In genomic region chr12:122872815-122873361, GRCh38 we compare ENCODE assay signal across 9 cellular contexts. TPM values are rescaled to one million over a fixed set of nuclear protein-coding genes. Genes with fewer than 3 reads are reported as not detected.
DNase-seq lines count a peak whose midpoint lies in the region; ATAC-seq, FAIRE-seq and TF ChIP-seq lines count a peak whose summit lies in the region.
"Had no signal": no experiment of that assay in that cellular context is flagged by ENCODE, and none has a peak within 500 bp of the region (broad histone marks: within the 10 kb centered on the region; RNA-seq: fewer than 3 reads in every experiment).

No MANE protein-coding gene starts in this region.

- peaks cover 13% of the 10 kb centered on the region for H3K36me3 Mint-ChIP-seq in activated naive CD4-positive, alpha-beta T cell treated with anti-CD3 and anti-CD28 coated beads, Interleukin-2, amount 50 U/mL, for 24 hours
- peaks cover 6 to 7% of the 10 kb centered on the region in 2 donors for H3K36me3 Mint-ChIP-seq in activated naive CD4-positive, alpha-beta T cell treated with anti-CD3 and anti-CD28 coated beads, Interleukin-2, amount 50 U/mL, for 72 hours
- peaks cover 13% of the 10 kb centered on the region for H3K36me3 Mint-ChIP-seq in mesothelial cell of epicardium

- H3K4me3 ChIP-seq in K562 = no peak overlapping the region
- peak overlapping the region in 1 of 4 donors; percentile 33 for H3K4me3 ChIP-seq in transverse colon

- H3K4me2 ChIP-seq in K562 (ENCODE audit: insufficient read depth, low read length) = no peak overlapping the region

- no peak for TF ChIP-seq POLR2A in K562 (conservative IDR thresholded peaks at IDR 0.05)
- TF ChIP-seq POLR2A in transverse colon (IDR thresholded peaks at IDR 0.05) = no peak

- peaks cover 45% of the 10 kb centered on the region; the same call in 1 of the 2 replicates for H4K20me1 ChIP-seq in K562 (replicated peaks; ENCODE audit: control insufficient read depth, insufficient read depth, low read length)

- no peak overlapping the region for H3K27ac Mint-ChIP-seq in activated naive CD4-positive, alpha-beta T cell treated with anti-CD3 and anti-CD28 coated beads, Interleukin-2, amount 50 U/mL, for 24 hours
- H3K27ac Mint-ChIP-seq in activated naive CD4-positive, alpha-beta T cell treated with anti-CD3 and anti-CD28 coated beads, Interleukin-2, amount 50 U/mL, for 72 hours = peak overlapping the region in 1 of 2 donors; percentile 9
- peak overlapping the region; percentile 92 for H3K27ac Mint-ChIP-seq in mesothelial cell of epicardium

- no peak overlapping the region; a peak in 1 of 4 replicates for H3K9ac ChIP-seq in K562 (ENCODE audit: insufficient read depth in 1 of 2, low read depth in 2 of 2, low read length in 2 of 2)

- H3K4me1 Mint-ChIP-seq in activated naive CD4-positive, alpha-beta T cell treated with anti-CD3 and anti-CD28 coated beads, Interleukin-2, amount 50 U/mL, for 24 hours = peaks cover 76% of the 10 kb centered on the region
- H3K4me1 Mint-ChIP-seq in mesothelial cell of epicardium = peaks cover 50% of the 10 kb centered on the region

- POLR2A ChIA-PET in K562 (lab: Yijun Ruan, JAX) = interaction anchor here (0.7 to 2.5 kb wide), 6 partner anchors 7 to 16 kb away, joined by 3 to 8 read pairs (median 6); no protein-coding TSS in a partner anchor

- H3K4me1 ChIP-seq in K562 (replicated peaks in 1 of 2; ENCODE audit: control insufficient read depth in 2 of 2, insufficient read depth in 2 of 2, low read length in 2 of 2) (peaks cover 5 to 22% of the 10 kb centered on the region in 2 experiments; a peak in 3 of 5 replicates), transverse colon (peaks cover 50 to 99% (median 76%) of the 10 kb centered on the region in 4 donors)

- TF ChIP-seq EP300 in K562 (IDR thresholded peaks at IDR 0.05; ENCODE audit: low read length) = no peak
- no peak for TF ChIP-seq EP300 in transverse colon (IDR thresholded peaks at IDR 0.05; ENCODE audit: low read depth)

- H3K9me3 Mint-ChIP-seq in activated naive CD4-positive, alpha-beta T cell treated with anti-CD3 and anti-CD28 coated beads, Interleukin-2, amount 50 U/mL, for 24 hours = no peaks in the 10 kb centered on the region
- no peaks in the 10 kb centered on the region for H3K9me3 Mint-ChIP-seq in activated naive CD4-positive, alpha-beta T cell treated with anti-CD3 and anti-CD28 coated beads, Interleukin-2, amount 50 U/mL, for 72 hours
- no peaks in the 10 kb centered on the region for H3K9me3 Mint-ChIP-seq in mesothelial cell of epicardium

- H3K9me3 ChIP-seq in K562 (replicated peaks; ENCODE audit: control insufficient read depth, insufficient read depth, low read depth, low read length) (no peaks in the 10 kb centered on the region), transverse colon (no peaks in the 10 kb centered on the region)

- no peak for DNase-seq in activated naive CD4-positive, alpha-beta T cell treated with anti-CD3 and anti-CD28 coated beads, Interleukin-2, amount 50 U/mL, for 72 hours (ENCODE audit: low spot score in 2 of 2)
- DNase-seq in K562 (ENCODE audit: extremely low read depth in 1 of 4, low spot score in 3 of 4) (no peak), mesothelial cell of epicardium (ENCODE audit: low spot score in 2 of 2, unreplicated experiment in 2 of 2) (no peak), transverse colon (no peak), ureter (ENCODE audit: low spot score) (no peak), Ammon's horn (ENCODE audit: low spot score) (no peak)
- DNase-seq: activated naive CD4-positive, alpha-beta T cell treated with Interleukin-2 at 50 U/mL for 16 hours had no signal

- no peak for TF ChIP-seq CTCF in K562 (IDR thresholded peaks at IDR 0.05 in 2 of 3, conservative IDR thresholded peaks at IDR 0.05 in 1 of 3; ENCODE audit: insufficient read depth in 2 of 3, low read depth in 1 of 3, low read length in 3 of 3)
- no peak for TF ChIP-seq CTCF in mesothelial cell of epicardium (IDR thresholded peaks at IDR 0.05; ENCODE audit: unreplicated experiment)
- TF ChIP-seq CTCF in transverse colon (IDR thresholded peaks at IDR 0.05) = no peak

- peak overlapping the region; percentile 11 for H3K4me3 Mint-ChIP-seq in activated naive CD4-positive, alpha-beta T cell treated with anti-CD3 and anti-CD28 coated beads, Interleukin-2, amount 50 U/mL, for 24 hours
- H3K4me3 Mint-ChIP-seq in mesothelial cell of epicardium = no peak overlapping the region

- intact Hi-C loops in K562 (cut with micrococcal nuclease) = no loop called here
- intact Hi-C loops in transverse colon (cut with DNase I; ENCODE audit: low total_unique reads) = no loop called here

- no peaks in the 10 kb centered on the region for H3K9me1 ChIP-seq in K562 (ENCODE audit: control insufficient read depth, insufficient read depth, low read length)

- 89% methylated on average over 12 of the region's 12 CpGs for WGBS in K562 (ENCODE audit: insufficient coverage, low coverage, missing lambda C conversion rate)
- WGBS in transverse colon (ENCODE audit: low coverage in 1 of 2), 2 donors = 57 to 61% methylated on average over 4 to 12 of the region's 12 CpGs

- no peak for FAIRE-seq in K562 (lab: Jason Lieb, UNC)

- H3K36me3 ChIP-seq in K562 (ENCODE audit: control insufficient read depth, insufficient read depth, low read length) (peaks cover 66% of the 10 kb centered on the region), transverse colon (peaks cover 0 to 6% (median 0%) of the 10 kb centered on the region in 4 donors)

- no peaks in the 10 kb centered on the region for H3K27me3 Mint-ChIP-seq in activated naive CD4-positive, alpha-beta T cell treated with anti-CD3 and anti-CD28 coated beads, Interleukin-2, amount 50 U/mL, for 24 hours
- no peaks in the 10 kb centered on the region for H3K27me3 Mint-ChIP-seq in mesothelial cell of epicardium (ENCODE audit: low read depth)

- no peak for TF ChIP-seq RAD21 in K562 (CRISPR knock-in tag; conservative IDR thresholded peaks at IDR 0.05 in 1 of 2, IDR thresholded peaks at IDR 0.05 in 1 of 2)

- H3K27me3 ChIP-seq in K562 (ENCODE audit: control insufficient read depth in 2 of 2, insufficient read depth in 2 of 2, low read length in 2 of 2) = no peaks in the 10 kb centered on the region
- no peaks in the 10 kb centered on the region for H3K27me3 ChIP-seq in transverse colon

- no peak for ATAC-seq in activated naive CD4-positive, alpha-beta T cell treated with anti-CD3 and anti-CD28 coated beads, Interleukin-2, amount 50 U/mL, for 72 hours
- ATAC-seq in K562 (no peak), GM18907 (IDR thresholded peaks at IDR 0.05; ENCODE audit: unreplicated experiment) (no peak)

- H2AFZ ChIP-seq in K562 (ENCODE audit: low read depth, low read length) = no peak overlapping the region

- CTCF ChIA-PET in K562 (lab: Yijun Ruan, JAX; ENCODE audit: low intra/inter-chr PET ratio) = no interaction called here

- in situ Hi-C loops in K562 (cut with MboI) (loop anchor here (10.0 kb wide), 1 partner anchor 362 kb away; the partner anchor contains the start of genes MPHOSPH9 and MTRFR), transverse colon (cut with MboI; ENCODE audit: low pct_ligation_motif_present in 1 of 4, low pct_unique_long_range_greater_than_20kb in 1 of 4, low sequenced_read_pairs in 3 of 4) (loop anchor here in 2 of 4 donors (10.0 to 25.0 kb wide), 2 partner anchors 82 to 364 kb away; partner anchors contain the start of genes MPHOSPH9 (in 2 of the 2) and MTRFR (in 2 of the 2))

- BruUV-seq in K562 (replicated peaks; lab: Mats Ljungman, UMichigan) = no TSS peak

- H3K27ac ChIP-seq in K562 (ENCODE audit: extremely low read depth, low read depth, low read length) = no peak overlapping the region
- peak overlapping the region; percentile 81 to 89 (median 87) for H3K27ac ChIP-seq in transverse colon

- peaks cover 71% of the 10 kb centered on the region for H3K79me2 ChIP-seq in K562 (ENCODE audit: control insufficient read depth, insufficient read depth, low read length)

RNA-seq across cellular contexts. Expression of gene VPS37B, which starts 23.0 kb away (rescaled TPM):
- total RNA-seq in activated naive CD4-positive, alpha-beta T cell treated with anti-CD3 and anti-CD28 coated beads, Interleukin-2, amount 50 U/mL, for 72 hours = 10 to 100 TPM; 10.1 to 11.1 TPM
- total RNA-seq in K562 (2011; cell fraction: chromatin; rRNA removed; ENCODE audit: low replicate concordance) = 49.3 and 58.0 TPM in 2 replicates
- total RNA-seq in K562 (2011; cell fraction: nucleolus; rRNA removed) = 33.2 and 33.4 TPM in 2 replicates
- total RNA-seq in K562 (2011; cell fraction: nucleoplasm; rRNA removed) = 41.1 and 66.6 TPM in 2 replicates
- 27.9 and 34.1 TPM in 2 replicates for total RNA-seq in K562 (2014; rRNA removed)
- 9.5 and 12.3 TPM in 2 replicates for total RNA-seq in K562 (2014; rRNA removed; fragmentation: Illumina TruSeq; extraction: Trizol)
- total RNA-seq in K562 (2015; rRNA removed; fragmentation: Illumina TruSeq; extraction: Trizol) = 18.1 and 18.5 TPM in 2 replicates
- 35.8 and 37.4 TPM in 2 replicates for total RNA-seq in K562 (2021)
- polyA plus RNA-seq in K562 (2011; rRNA removed) = 13.8 TPM in 2 replicates
- polyA plus RNA-seq in K562 (2011; cell fraction: cytosol; rRNA removed) = 19.4 and 30.1 TPM in 2 replicates
- polyA plus RNA-seq in K562 (2011; cell fraction: nucleus; rRNA removed) = 22.7 and 30.0 TPM in 2 replicates
- 18.5 and 22.9 TPM in 2 replicates for polyA plus RNA-seq in K562 (2012)
- polyA plus RNA-seq in K562 (2014; fragmentation: Illumina TruSeq; extraction: Trizol) = 17.9 and 24.0 TPM in 2 replicates
- under 1 TPM; 0.28 to 0.34 TPM for polyA plus RNA-seq in K562 (2014; fragmentation: Nextera tagmentation; extraction: Ambion mirVana)
- 24.7 and 33.3 TPM in 2 replicates for polyA plus RNA-seq in K562 (2014; rRNA removed)
- polyA minus RNA-seq in K562 (2011; rRNA and poly(A)+ RNA removed) = 12.2 and 15.1 TPM in 2 replicates
- polyA minus RNA-seq in K562 (2011; cell fraction: cytosol; rRNA and poly(A)+ RNA removed) = 13.9 and 17.0 TPM in 2 replicates
- 11.8 and 13.6 TPM in 2 replicates for polyA minus RNA-seq in K562 (2011; cell fraction: nucleus; rRNA and poly(A)+ RNA removed)
- total RNA-seq in mesothelial cell of epicardium = 28.1 to 29.1 TPM (median 29.0 TPM) in 3 replicates
- 100 to 1,000 TPM in 2 of 4 donors, 10 to 100 TPM in 2; 46.6 to 126 (median 104) TPM for total RNA-seq in transverse colon
- total RNA-seq in ureter = 59.7 TPM

RNA-seq across cellular contexts. Expression of gene HIP1R, which starts 37.6 kb away (rescaled TPM):
- 10 to 100 TPM; 16.7 to 48.9 TPM for total RNA-seq in activated naive CD4-positive, alpha-beta T cell treated with anti-CD3 and anti-CD28 coated beads, Interleukin-2, amount 50 U/mL, for 72 hours
- total RNA-seq in K562 (2011; cell fraction: chromatin; rRNA removed; ENCODE audit: low replicate concordance) = 70.1 and 194 TPM in 2 replicates
- total RNA-seq in K562 (2011; cell fraction: nucleolus; rRNA removed) = 103 and 109 TPM in 2 replicates
- 63.5 and 76.8 TPM in 2 replicates for total RNA-seq in K562 (2011; cell fraction: nucleoplasm; rRNA removed)
- 29.2 and 30.4 TPM in 2 replicates for total RNA-seq in K562 (2014; rRNA removed)
- 6.4 and 8.6 TPM in 2 replicates for total RNA-seq in K562 (2014; rRNA removed; fragmentation: Illumina TruSeq; extraction: Trizol)
- 12.0 and 13.2 TPM in 2 replicates for total RNA-seq in K562 (2015; rRNA removed; fragmentation: Illumina TruSeq; extraction: Trizol)
- 27.8 and 31.0 TPM in 2 replicates for total RNA-seq in K562 (2021)
- 14.2 and 17.2 TPM in 2 replicates for polyA plus RNA-seq in K562 (2011; rRNA removed)
- polyA plus RNA-seq in K562 (2011; cell fraction: cytosol; rRNA removed) = 8.8 and 22.2 TPM in 2 replicates
- 107 and 176 TPM in 2 replicates for polyA plus RNA-seq in K562 (2011; cell fraction: nucleus; rRNA removed)
- polyA plus RNA-seq in K562 (2012) = 15.6 and 30.3 TPM in 2 replicates
- polyA plus RNA-seq in K562 (2014; fragmentation: Illumina TruSeq; extraction: Trizol) = 21.7 and 33.6 TPM in 2 replicates
- polyA plus RNA-seq in K562 (2014; fragmentation: Nextera tagmentation; extraction: Ambion mirVana) = under 1 TPM; 0.15 to 0.45 TPM
- 27.0 and 29.1 TPM in 2 replicates for polyA plus RNA-seq in K562 (2014; rRNA removed)
- 5.7 and 11.0 TPM in 2 replicates for polyA minus RNA-seq in K562 (2011; rRNA and poly(A)+ RNA removed)
- polyA minus RNA-seq in K562 (2011; cell fraction: cytosol; rRNA and poly(A)+ RNA removed) = 6.4 and 7.5 TPM in 2 replicates
- 23.3 and 26.9 TPM in 2 replicates for polyA minus RNA-seq in K562 (2011; cell fraction: nucleus; rRNA and poly(A)+ RNA removed)
- total RNA-seq in mesothelial cell of epicardium = 37.6 to 44.2 TPM (median 40.9 TPM) in 3 replicates
- total RNA-seq in transverse colon = 100 to 1,000 TPM in 2 of 4 donors, 10 to 100 TPM in 2; 72.4 to 459 (median 146) TPM
- 77.4 TPM for total RNA-seq in ureter
